In the genomic region with DNA sequence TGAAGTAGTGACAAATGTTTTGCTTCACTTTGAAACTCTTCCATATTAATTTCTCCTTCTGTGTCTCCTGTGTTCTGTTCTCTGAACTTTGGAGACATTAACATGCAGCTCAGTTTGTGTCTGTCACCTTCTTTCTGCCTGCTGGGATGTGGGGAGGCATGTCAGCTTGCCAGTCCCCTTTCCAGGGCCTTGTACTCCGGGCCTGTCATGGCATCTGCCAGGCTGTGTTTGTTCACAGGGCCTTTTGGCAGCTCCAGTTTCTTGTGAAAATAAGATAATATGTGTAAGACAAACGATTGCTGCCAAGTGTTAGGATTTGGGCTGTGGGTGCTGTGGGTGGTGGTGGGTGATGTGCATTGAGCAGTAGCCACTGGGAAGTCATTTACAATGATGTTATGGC, we compare ENCODE assay signal across 17 cellular contexts.
DNase-seq lines count a peak whose midpoint lies in the region; ATAC-seq and TF ChIP-seq lines count a peak whose summit lies in the region.
"Had no signal": no experiment of that assay in that cellular context is flagged by ENCODE, and none has a peak within 500 bp of the region (broad histone marks: within the 10 kb centered on the region; RNA-seq: fewer than 3 reads in every experiment).

No MANE protein-coding gene starts in this region.

- H3K27me3 ChIP-seq in prostate gland (replicated peaks; ENCODE audit: insufficient read depth), result no peaks in the 10 kb centered on the region
- H3K27me3 ChIP-seq in CD8-positive, alpha-beta T cell (ENCODE audit: insufficient read depth, low read length), result no peaks in the 10 kb centered on the region

- no peaks in the 10 kb centered on the region for H3K36me3 Mint-ChIP-seq in CD8-positive, alpha-beta T cell
- H3K36me3 Mint-ChIP-seq: CD4-positive, CD25-positive, alpha-beta regulatory T cell; CD8-positive, alpha-beta memory T cell had no signal

- no peak overlapping the region for H3K27ac ChIP-seq in prostate gland
- H3K27ac ChIP-seq in CD8-positive, alpha-beta T cell (ENCODE audit: low read depth, low read length), result no peak overlapping the region
- H3K27ac ChIP-seq: A549, C4-2B had no signal

- H3K9me3 ChIP-seq in prostate gland, result no peaks in the 10 kb centered on the region
- H3K9me3 ChIP-seq in CD8-positive, alpha-beta T cell (ENCODE audit: low read length), result no peaks in the 10 kb centered on the region
- H3K9me3 ChIP-seq: A549 had no signal

- DNase-seq in NCI-H2171 treated with DMSO at 0.1 percent for 48 hours (lab: John Stamatoyannopoulos, UW) (peak; percentile 44), NCI-H2171 (lab: John Stamatoyannopoulos, UW) (no peak), left kidney (ENCODE audit: low read depth, low spot score) (peak; percentile 13), prostate gland (ENCODE audit: low spot score) (peak; percentile 27)
- no peak for DNase-seq in CD8-positive, alpha-beta T cell
- DNase-seq in activated CD4-positive, alpha-beta T cell treated with anti-CD3 and anti-CD28 coated beads, Interleukin-2, amount 50 U/mL, for 1 hour, result no peak
- DNase-seq: 8988T; ACHN; AML-193; CD4-positive, CD25-positive, alpha-beta regulatory T cell; CD8-positive, alpha-beta memory T cell; DMS153; DND-41; H7; HCEC 1CT had no signal

- CTCF ChIA-PET in CD8-positive, alpha-beta T cell (lab: Charles Lee), result no interaction called here

- TF ChIP-seq POLR2A in prostate gland (IDR thresholded peaks at IDR 0.05), result no peak

- H3K4me3 Mint-ChIP-seq in CD8-positive, alpha-beta T cell, result no peak overlapping the region
- H3K4me3 Mint-ChIP-seq: CD4-positive, CD25-positive, alpha-beta regulatory T cell; CD8-positive, alpha-beta memory T cell had no signal

- no peaks in the 10 kb centered on the region for H3K9me3 Mint-ChIP-seq in CD8-positive, alpha-beta T cell
- H3K9me3 Mint-ChIP-seq: CD8-positive, alpha-beta memory T cell had no signal

- no peak for ATAC-seq in CD8-positive, alpha-beta T cell
- ATAC-seq: A549 had no signal

- WGBS in prostate gland, result 22% methylated on average over 2 of the region's 2 CpGs

- intact Hi-C loops in prostate gland (cut with DNase I), result no loop called here
- intact Hi-C loops in CD8-positive, alpha-beta T cell (cut with DNase I, micrococcal nuclease), result no loop called here

- H3K36me3 ChIP-seq in prostate gland, result no peaks in the 10 kb centered on the region
- no peaks in the 10 kb centered on the region for H3K36me3 ChIP-seq in CD8-positive, alpha-beta T cell (ENCODE audit: insufficient read depth, low read length)

- H3K4me1 Mint-ChIP-seq in CD8-positive, alpha-beta T cell (ENCODE audit: low read depth), result no peaks in the 10 kb centered on the region
- H3K4me1 Mint-ChIP-seq: CD4-positive, CD25-positive, alpha-beta regulatory T cell; CD8-positive, alpha-beta memory T cell had no signal

- no peak overlapping the region for H3K27ac Mint-ChIP-seq in CD8-positive, alpha-beta T cell
- H3K27ac Mint-ChIP-seq: CD4-positive, CD25-positive, alpha-beta regulatory T cell; CD8-positive, alpha-beta memory T cell had no signal

- POLR2A ChIA-PET in CD8-positive, alpha-beta T cell (lab: Charles Lee), result no interaction called here

- no peak overlapping the region for H3K4me3 ChIP-seq in prostate gland
- H3K4me3 ChIP-seq in CD8-positive, alpha-beta T cell (ENCODE audit: low read depth, low read length), result no peak overlapping the region
- H3K4me3 ChIP-seq: A549 had no signal

- peaks cover 10% of the 10 kb centered on the region for H3K27me3 Mint-ChIP-seq in CD8-positive, alpha-beta T cell (ENCODE audit: low read depth)

- H3K4me1 ChIP-seq in prostate gland (replicated peaks), result peaks cover 4% of the 10 kb centered on the region
- H3K4me1 ChIP-seq in CD8-positive, alpha-beta T cell (ENCODE audit: insufficient read depth, low read length), result no peaks in the 10 kb centered on the region
- H3K4me1 ChIP-seq: A549 had no signal

- TF ChIP-seq CTCF in prostate gland (IDR thresholded peaks at IDR 0.05), result no peak
- no peak for TF ChIP-seq CTCF in CD8-positive, alpha-beta T cell (IDR thresholded peaks at IDR 0.05)

Comparison
In these comparisons a context has a peak if more than half of its experiments do, and no peak if none do; other contexts are left out.
1. DNase-seq: peak in NCI-H2171 treated with DMSO at 0.1 percent for 48 hours (single experiment), left kidney (single experiment) and prostate gland (single experiment); none in NCI-H2171 (single experiment), CD8-positive, alpha-beta T cell (0 of 7) and activated CD4-positive, alpha-beta T cell treated with anti-CD3 and anti-CD28 coated beads, Interleukin-2, amount 50 U/mL, for 1 hour (single experiment).